In the genomic region with DNA sequence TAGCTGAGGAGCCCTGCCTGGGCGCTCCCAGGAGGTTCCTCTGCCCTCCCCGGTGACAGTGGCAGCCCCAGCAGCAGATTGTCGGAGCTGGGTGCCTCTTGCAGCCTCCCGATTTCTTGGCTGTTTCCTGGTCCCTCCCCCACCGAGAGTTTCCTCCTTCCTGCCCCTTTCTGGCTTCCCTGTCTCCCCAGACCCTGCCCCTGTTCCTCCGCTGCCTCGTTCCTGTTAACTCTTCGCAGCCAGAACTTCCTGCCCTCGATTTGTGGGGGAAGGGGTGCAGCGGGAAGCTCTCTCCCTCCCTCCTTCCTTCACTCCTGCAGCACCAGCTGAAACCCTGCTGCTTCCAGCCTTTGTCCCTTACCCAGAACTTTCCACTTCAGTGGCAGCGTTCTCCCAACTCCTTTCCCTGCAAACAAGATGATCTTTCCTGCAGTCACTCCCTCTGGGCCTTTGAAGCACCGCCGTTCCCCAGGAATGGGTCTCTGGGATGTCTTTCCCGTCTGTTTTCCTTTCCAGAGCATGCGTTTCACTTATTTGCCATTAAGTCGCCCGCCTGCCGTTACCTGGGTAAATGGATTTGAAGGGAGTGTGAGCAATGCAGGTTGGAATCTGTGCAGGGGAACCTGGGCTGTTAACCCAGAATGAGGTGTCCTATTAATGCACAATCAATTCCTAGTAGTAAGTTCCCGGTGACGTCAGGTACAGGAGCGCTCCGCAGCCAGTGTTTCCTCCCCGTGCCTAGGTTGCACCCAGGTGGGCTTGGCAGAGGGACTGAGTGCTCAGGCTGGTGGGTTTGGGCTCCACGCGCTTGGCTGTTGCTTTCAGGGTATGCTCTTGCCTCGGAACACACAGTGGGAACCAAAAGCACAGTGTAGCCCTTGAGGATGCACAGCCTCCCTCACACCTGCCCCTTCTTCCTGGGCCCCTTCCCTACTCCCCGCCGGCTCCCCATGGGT, we compare ENCODE assay signal across 8 cellular contexts. TPM values are rescaled to one million over a fixed set of nuclear protein-coding genes. Genes with fewer than 3 reads are reported as not detected.
DNase-seq lines count a peak whose midpoint lies in the region; ATAC-seq and TF ChIP-seq lines count a peak whose summit lies in the region.

No MANE protein-coding gene starts in this region.

- in situ Hi-C loops in IMR-90 (cut with MboI; ENCODE audit: low sequenced_read_pairs) = no loop called here

- H3K9ac ChIP-seq in IMR-90 (ENCODE audit: low read depth, low read length) (peak overlapping the region; percentile 54), iPS-15b (ENCODE audit: low read depth, low read length) (peak overlapping the region; percentile 62)

- H4K5ac ChIP-seq in IMR-90 (ENCODE audit: low read depth, low read length) = no peak overlapping the region; the same call in 1 of the 2 replicates

- ATAC-seq in IMR-90 (ENCODE audit: low read depth) (no peak), HG03097 (IDR thresholded peaks at IDR 0.05; ENCODE audit: low FRiP score, unreplicated experiment) (no peak)
- ATAC-seq in activated naive CD8-positive, alpha-beta T cell treated with anti-CD3 and anti-CD28 coated beads, Interleukin-2, amount 10 ng/mL, durations not matched to agents 7 days and 5 days (ENCODE audit: low read depth) = no peak

- no peak overlapping the region for H3K18ac ChIP-seq in IMR-90 (ENCODE audit: low read depth, low read length)

- H3K56ac ChIP-seq in IMR-90 (ENCODE audit: extremely low read depth, insufficient read depth, low read length) = no peak overlapping the region

- H2BK5ac ChIP-seq in IMR-90 (ENCODE audit: low read depth, low read length, poor library complexity, severe bottlenecking) = no peak overlapping the region

- H3K4me3 ChIP-seq in AG04449 (ENCODE audit: low read depth, low read length) (peak overlapping the region; percentile 20), IMR-90 (ENCODE audit: insufficient read depth, low read depth, low read length) (no peak overlapping the region), iPS-15b (ENCODE audit: low read depth, low read length) (peak overlapping the region; percentile 27), skin epidermis (peak overlapping the region; percentile 11 to 99 (median 22))

- CTCF ChIA-PET in AG04449 (lab: Yijun Ruan, JAX) = interaction anchor here (0.8 to 11.9 kb wide), 8 partner anchors 8 to 113 kb away, joined by 3 to 295 read pairs (median 6); no protein-coding TSS in a partner anchor
- CTCF ChIA-PET in IMR-90 (lab: Yijun Ruan, JAX) = no interaction called here

- 51% methylated on average over 6 of the region's 28 CpGs; no CpG with 5 or more reads in 1 of the 2 experiments for WGBS in IMR-90 (ENCODE audit: extremely low coverage in 2 of 2, insufficient read length in 1 of 2), 2 experiments

- H3K4me1 Mint-ChIP-seq in activated naive CD8-positive, alpha-beta T cell treated with anti-CD3 and anti-CD28 coated beads, Interleukin-2, amount 10 ng/mL, durations not matched to agents 7 days and 5 days = peaks cover 59% of the 10 kb centered on the region

- H3K9me3 ChIP-seq in IMR-90 (ENCODE audit: control insufficient read depth, insufficient read depth, low read length) (no peaks in the 10 kb centered on the region), iPS-15b (ENCODE audit: control insufficient read depth, insufficient read depth, low read length) (no peaks in the 10 kb centered on the region)

- H4K91ac ChIP-seq in IMR-90 (ENCODE audit: insufficient read depth, low read depth, low read length) = peak overlapping the region; percentile 39; the same call in 1 of the 2 replicates

- H2AK5ac ChIP-seq in IMR-90 (ENCODE audit: low read depth, low read length) = 0 out of 2 replicates have a peak overlapping the region, but pooled peaks have one; percentile 1

- H3K4me2 ChIP-seq in IMR-90 (ENCODE audit: low read depth, low read length) = peak overlapping the region; percentile 57; the same call in 1 of the 2 replicates

- intact Hi-C loops in IMR-90 (cut with micrococcal nuclease) = no loop called here

- no peak overlapping the region for H2BK15ac ChIP-seq in IMR-90 (ENCODE audit: low read depth, low read length)

- TF ChIP-seq POLR2A in IMR-90 (IDR thresholded peaks at IDR 0.05; ENCODE audit: low read depth, low read length) = no peak

- no peaks in the 10 kb centered on the region for H3K27me3 ChIP-seq in IMR-90 (ENCODE audit: control insufficient read depth, insufficient read depth, low read length)
- peaks cover 4% of the 10 kb centered on the region for H3K27me3 ChIP-seq in iPS-15b (ENCODE audit: control insufficient read depth, insufficient read depth, low read length)

- H3K27ac ChIP-seq in IMR-90 (ENCODE audit: insufficient read depth, low read length) = peak overlapping the region; percentile 48
- H3K27ac ChIP-seq in skin epidermis = peak overlapping the region in 20 of 21 experiments; percentile 67 to 100 (median 94)

- peak overlapping the region; percentile 51; the same call in 1 of the 2 replicates for H3K23ac ChIP-seq in IMR-90 (ENCODE audit: low read depth, low read length)

- peaks cover 21 to 92% of the 10 kb centered on the region in 2 experiments; a peak in 3 of 4 replicates for H3K79me1 ChIP-seq in IMR-90 (ENCODE audit: low read depth in 1 of 2, low read length in 2 of 2)

- H2AFZ ChIP-seq in IMR-90 (replicated peaks; ENCODE audit: low read length, poor library complexity) = peak overlapping the region; percentile 65

- dilution Hi-C loops in IMR-90 (cut with HindIII; ENCODE audit: low sequenced_read_pairs, unreplicated experiment) = no loop called here

- peak overlapping the region; percentile 30; the same call in 1 of the 2 replicates for H3K4ac ChIP-seq in IMR-90 (ENCODE audit: low read depth, low read length)

- no peak overlapping the region for H2BK20ac ChIP-seq in IMR-90 (ENCODE audit: low read depth, low read length)

- H3K4me3 Mint-ChIP-seq in activated naive CD8-positive, alpha-beta T cell treated with anti-CD3 and anti-CD28 coated beads, Interleukin-2, amount 10 ng/mL, durations not matched to agents 7 days and 5 days = peak overlapping the region; percentile 96

- DNase-seq in AG04449 (ENCODE audit: low read depth, low spot score) (no peak), IMR-90 (no peak), epidermal melanocyte (ENCODE audit: insufficient read length, low spot score) (no peak)
- peak; percentile 59 for DNase-seq in activated naive CD8-positive, alpha-beta T cell treated with anti-CD3 and anti-CD28 coated beads, Interleukin-2, amount 10 ng/mL, durations not matched to agents 7 days and 5 days
- no peak for DNase-seq in NK-92 treated with Interleukin-12 subunit alpha and Interleukin-12 subunit beta, amount 100 ng/mL, for 24 hours (lab: John Stamatoyannopoulos, UW)

- H2BK120ac ChIP-seq in IMR-90 (ENCODE audit: low read depth, low read length) = peak overlapping the region; percentile 19

- peaks cover 32% of the 10 kb centered on the region for H3K36me3 Mint-ChIP-seq in activated naive CD8-positive, alpha-beta T cell treated with anti-CD3 and anti-CD28 coated beads, Interleukin-2, amount 10 ng/mL, durations not matched to agents 7 days and 5 days

- peaks cover 35% of the 10 kb centered on the region for H3K4me1 ChIP-seq in IMR-90 (ENCODE audit: control insufficient read depth, insufficient read depth, low read length)
- peaks cover 16% of the 10 kb centered on the region for H3K4me1 ChIP-seq in iPS-15b (ENCODE audit: control insufficient read depth, insufficient read depth, low read length)

- no peak for TF ChIP-seq CTCF in AG04449 (IDR thresholded peaks at IDR 0.05; ENCODE audit: insufficient read depth, low read length, missing control alignments)
- no peak for TF ChIP-seq CTCF in IMR-90 (conservative IDR thresholded peaks at IDR 0.05; ENCODE audit: low read depth, low read length)

- peaks cover 44% of the 10 kb centered on the region for H4K20me1 ChIP-seq in IMR-90 (ENCODE audit: insufficient read depth, low read length)

- no peaks in the 10 kb centered on the region for H3K9me3 Mint-ChIP-seq in activated naive CD8-positive, alpha-beta T cell treated with anti-CD3 and anti-CD28 coated beads, Interleukin-2, amount 10 ng/mL, durations not matched to agents 7 days and 5 days

- BruUV-seq in IMR-90 (replicated peaks; lab: Mats Ljungman, UMichigan) = no TSS peak

- H4K8ac ChIP-seq in IMR-90 (ENCODE audit: low read depth in 2 of 2, low read length in 2 of 2) = peak overlapping the region; percentile 26 to 54; a peak in 2 of 4 replicates

- POLR2A ChIA-PET in AG04449 (lab: Yijun Ruan, JAX) = no interaction called here
- POLR2A ChIA-PET in IMR-90 (lab: Charles Lee; ENCODE audit: unreplicated experiment) = interaction anchor here (0.5 to 0.6 kb wide), 2 partner anchors 131 to 1377 kb away, joined by 4 to 5 read pairs; a partner anchor contains a TSS
- POLR2A ChIA-PET in activated naive CD8-positive, alpha-beta T cell treated with anti-CD3 and anti-CD28 coated beads, Interleukin-2, amount 10 ng/mL, durations not matched to agents 7 days and 5 days (lab: Charles Lee) = interaction anchor here (0.5 to 7.8 kb wide), 19 partner anchors 6 to 214 kb away, joined by 3 to 190 read pairs (median 5); a partner anchor contains a TSS

- TF ChIP-seq RAD21 in IMR-90 (IDR thresholded peaks at IDR 0.05; ENCODE audit: low read length) = no peak

- peaks cover 10% of the 10 kb centered on the region; the same call in 1 of the 2 replicates for H3K36me3 ChIP-seq in IMR-90 (ENCODE audit: control insufficient read depth, insufficient read depth, low read length)
- H3K36me3 ChIP-seq in iPS-15b (ENCODE audit: control insufficient read depth, insufficient read depth, low read length) = peaks cover 17% of the 10 kb centered on the region

- no peaks in the 10 kb centered on the region for H3K27me3 Mint-ChIP-seq in activated naive CD8-positive, alpha-beta T cell treated with anti-CD3 and anti-CD28 coated beads, Interleukin-2, amount 10 ng/mL, durations not matched to agents 7 days and 5 days

- peak overlapping the region; percentile 96 for H3K27ac Mint-ChIP-seq in activated naive CD8-positive, alpha-beta T cell treated with anti-CD3 and anti-CD28 coated beads, Interleukin-2, amount 10 ng/mL, durations not matched to agents 7 days and 5 days

- H2AK9ac ChIP-seq in IMR-90 (replicated peaks; ENCODE audit: low read depth, low read length, poor library complexity) = peak overlapping the region; percentile 73

- H3K9me1 ChIP-seq in IMR-90 (ENCODE audit: insufficient read depth, low read length) = peaks cover 40% of the 10 kb centered on the region

- H3K14ac ChIP-seq in IMR-90 (replicated peaks; ENCODE audit: low read depth, low read length) = peak overlapping the region; percentile 76

RNA-seq across cellular contexts. Expression of a gene that starts 4.3 kb away (rescaled TPM):
- 23.9 and 26.7 TPM in 2 replicates for total RNA-seq in IMR-90 (2012; rRNA removed)
- 41.8 and 45.8 TPM in 2 replicates for polyA plus RNA-seq in IMR-90 (2012; rRNA removed)
- polyA plus RNA-seq in IMR-90 (2012; cell fraction: cytosol; rRNA removed) = 23.5 and 42.3 TPM in 2 replicates
- polyA plus RNA-seq in IMR-90 (2012; cell fraction: nucleus; rRNA removed; ENCODE audit: low replicate concordance) = 130 and 275 TPM in 2 replicates
- 100 to 1,000 TPM; 325 to 341 TPM for total RNA-seq in activated naive CD8-positive, alpha-beta T cell treated with anti-CD3 and anti-CD28 coated beads, Interleukin-2, amount 10 ng/mL, durations not matched to agents 7 days and 5 days

RNA-seq across cellular contexts. Expression of a gene that starts 18.6 kb away (rescaled TPM):
- total RNA-seq in IMR-90 (2012; rRNA removed) = 7.3 and 8.1 TPM in 2 replicates
- polyA plus RNA-seq in IMR-90 (2012; rRNA removed) = 38.4 and 44.0 TPM in 2 replicates
- polyA plus RNA-seq in IMR-90 (2012; cell fraction: cytosol; rRNA removed) = 31.2 and 35.3 TPM in 2 replicates
- polyA plus RNA-seq in IMR-90 (2012; cell fraction: nucleus; rRNA removed; ENCODE audit: low replicate concordance) = 129 and 331 TPM in 2 replicates
- total RNA-seq in activated naive CD8-positive, alpha-beta T cell treated with anti-CD3 and anti-CD28 coated beads, Interleukin-2, amount 10 ng/mL, durations not matched to agents 7 days and 5 days = 100 to 1,000 TPM; 185 to 207 TPM

RNA-seq across cellular contexts. Expression of a gene that starts 32.8 kb away (rescaled TPM):
- 7.3 and 7.8 TPM in 2 replicates for total RNA-seq in IMR-90 (2012; rRNA removed)
- 26.7 and 29.2 TPM in 2 replicates for polyA plus RNA-seq in IMR-90 (2012; rRNA removed)
- polyA plus RNA-seq in IMR-90 (2012; cell fraction: cytosol; rRNA removed) = 14.4 and 25.5 TPM in 2 replicates
- polyA plus RNA-seq in IMR-90 (2012; cell fraction: nucleus; rRNA removed; ENCODE audit: low replicate concordance) = 83.1 and 197 TPM in 2 replicates
- total RNA-seq in activated naive CD8-positive, alpha-beta T cell treated with anti-CD3 and anti-CD28 coated beads, Interleukin-2, amount 10 ng/mL, durations not matched to agents 7 days and 5 days = 10 to 100 TPM; 24.6 to 27.0 TPM

Comparison
In these comparisons a context has a peak if more than half of its experiments do, and no peak if none do; other contexts are left out.
1. RNA of a gene that starts 4.3 kb away (total RNA-seq): 325 to 341 TPM in activated naive CD8-positive, alpha-beta T cell treated with anti-CD3 and anti-CD28 coated beads, Interleukin-2, amount 10 ng/mL, durations not matched to agents 7 days and 5 days; 23.9 to 26.7 TPM in IMR-90; every median in the first group is over 10 times any median in the second.
2. RNA of a gene that starts 18.6 kb away (total RNA-seq): 185 to 207 TPM in activated naive CD8-positive, alpha-beta T cell treated with anti-CD3 and anti-CD28 coated beads, Interleukin-2, amount 10 ng/mL, durations not matched to agents 7 days and 5 days; 7.3 to 8.1 TPM in IMR-90; every median in the first group is over 10 times any median in the second.